ENCODE assay signal across 2 cellular contexts in the genomic region with DNA sequence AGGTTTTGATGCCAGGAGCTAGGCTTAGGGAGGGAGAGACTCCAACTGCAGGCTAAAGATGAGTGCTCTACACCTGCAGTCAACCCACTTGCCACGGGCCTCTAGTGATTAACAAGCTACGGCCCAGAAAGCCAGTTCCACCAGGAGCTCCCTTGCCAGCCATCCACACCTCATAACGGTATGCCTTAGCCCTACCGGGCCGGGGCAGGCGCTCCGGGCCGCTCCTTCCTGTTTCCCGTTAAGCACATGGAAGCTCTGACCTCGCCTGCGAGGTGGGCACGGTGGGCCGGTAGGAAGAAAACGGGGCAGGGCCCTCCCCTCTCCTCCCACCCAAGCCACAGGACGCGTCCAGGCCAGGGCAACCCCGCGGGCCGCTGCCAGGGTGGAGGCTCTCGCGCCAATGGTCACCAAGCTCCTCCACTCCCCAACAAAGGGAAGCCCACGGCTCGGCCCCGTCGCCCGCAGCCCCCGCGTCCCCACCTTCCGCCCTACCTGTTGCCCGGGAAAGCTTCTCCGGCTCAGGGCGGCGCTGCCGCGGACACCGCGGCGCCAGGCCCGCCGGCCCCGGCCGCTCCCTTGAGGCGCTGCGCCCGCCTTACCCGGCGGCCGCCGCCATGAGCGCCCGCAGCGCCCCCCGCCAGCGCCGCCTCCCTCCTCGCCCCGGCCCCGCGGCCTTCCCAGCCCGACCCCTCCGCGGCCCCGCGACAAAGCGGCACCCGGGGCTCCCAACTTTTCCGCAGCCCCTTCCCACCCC.
TF ChIP-seq lines count a peak whose summit lies in the region.

No MANE protein-coding gene starts in this region.

TF ChIP-seq in HCT116, 20 proteins besides CTCF, POLR2A, EP300 and RAD21:
- TF ChIP-seq ZNF274 (IDR thresholded peaks at IDR 0.05; ENCODE audit: low read depth, low read length) (no peak), JUND (IDR thresholded peaks at IDR 0.05) (no peak), YY1 (IDR thresholded peaks at IDR 0.05; ENCODE audit: extremely low read depth, insufficient replicate concordance, low read depth, low read length) (peak; percentile 40), TCF7L2 (IDR thresholded peaks at IDR 0.05; ENCODE audit: borderline replicate concordance, extremely low read depth, insufficient read depth, insufficient read length) (no peak), POLR2AphosphoS5 (IDR thresholded peaks at IDR 0.05; ENCODE audit: low read depth, low read length) (no peak; the same call in 1 of the 2 replicates), SIN3A (IDR thresholded peaks at IDR 0.05; ENCODE audit: low read depth) (no peak), ZBTB33 (IDR thresholded peaks at IDR 0.05; ENCODE audit: extremely low read depth, insufficient replicate concordance, low read length) (no peak), ZFX (IDR thresholded peaks at IDR 0.05) (peak; percentile 93)
TF ChIP-seq in HCT116: peak in this region for 2.

TF ChIP-seq in H1, 55 proteins besides CTCF, POLR2A, EP300 and RAD21:
- TF ChIP-seq ATF3 (IDR thresholded peaks at IDR 0.05; ENCODE audit: insufficient read depth, low read depth, low read length) = no peak
- TF ChIP-seq NRF1 (IDR thresholded peaks at IDR 0.05; ENCODE audit: low read depth, low read length) = no peak
- TF ChIP-seq TAF1 (IDR thresholded peaks at IDR 0.05; ENCODE audit: low read depth, low read length) = peak; percentile 57; the same call in 1 of the 2 replicates
- no peak for TF ChIP-seq BCL11A (IDR thresholded peaks at IDR 0.05; ENCODE audit: low read depth in 2 of 2, low read length in 2 of 2)
- TF ChIP-seq SP1 (IDR thresholded peaks at IDR 0.05; ENCODE audit: low read depth, low read length) = no peak
- TF ChIP-seq TBP (IDR thresholded peaks at IDR 0.05; ENCODE audit: low read depth, low read length) = no peak
- no peak for TF ChIP-seq SUZ12 (IDR thresholded peaks at IDR 0.05; ENCODE audit: low read length)
- 0 out of 4 replicates have a peak, but pooled peaks of 1 of the 2 experiments have one; percentile 40 for TF ChIP-seq SIN3A (conservative IDR thresholded peaks at IDR 0.05 in 1 of 2, IDR thresholded peaks at IDR 0.05 in 1 of 2; ENCODE audit: low read depth in 1 of 2, low read length in 2 of 2)
- TF ChIP-seq BACH1 (IDR thresholded peaks at IDR 0.05; ENCODE audit: low read length) = no peak
- TF ChIP-seq JUND (IDR thresholded peaks at IDR 0.05; ENCODE audit: low read length) = no peak
- peak; percentile 52; the same call in 1 of the 2 replicates for TF ChIP-seq YY1 (IDR thresholded peaks at IDR 0.05; ENCODE audit: low read depth, low read length)
- 0 out of 4 replicates have a peak, but pooled peaks of 1 of the 2 experiments have one; percentile 40 for TF ChIP-seq HDAC2 (IDR thresholded peaks at IDR 0.05; ENCODE audit: borderline replicate concordance in 1 of 2, low read depth in 2 of 2, low read length in 2 of 2)
- no peak for TF ChIP-seq KDM4A (IDR thresholded peaks at IDR 0.05; ENCODE audit: low read depth, low read length, severe bottlenecking)
- TF ChIP-seq MAX (IDR thresholded peaks at IDR 0.05) = peak; percentile 42; the same call in 1 of the 2 replicates
- peak; percentile 30; the same call in 1 of the 2 replicates for TF ChIP-seq PHF8 (conservative IDR thresholded peaks at IDR 0.05; ENCODE audit: low read depth, low read length)
- no peak for TF ChIP-seq CBX5 (IDR thresholded peaks at IDR 0.05; ENCODE audit: low read depth, low read length)
- TF ChIP-seq BRCA1 (IDR thresholded peaks at IDR 0.05; ENCODE audit: low read depth, low read length) = no peak
- TF ChIP-seq FOSL1 (IDR thresholded peaks at IDR 0.05; ENCODE audit: insufficient read depth, low read depth, low read length) = no peak
- TF ChIP-seq CHD1 (IDR thresholded peaks at IDR 0.05; ENCODE audit: low read depth, low read length) = no peak
- TF ChIP-seq TCF12 (IDR thresholded peaks at IDR 0.05; ENCODE audit: low read depth, low read length) = no peak
- TF ChIP-seq TEAD4 (IDR thresholded peaks at IDR 0.05; ENCODE audit: low read depth, low read length) = no peak
- TF ChIP-seq SP4 (IDR thresholded peaks at IDR 0.05; ENCODE audit: low read length) = no peak
TF ChIP-seq in H1: peak in this region for 6.
